In the genomic region with DNA sequence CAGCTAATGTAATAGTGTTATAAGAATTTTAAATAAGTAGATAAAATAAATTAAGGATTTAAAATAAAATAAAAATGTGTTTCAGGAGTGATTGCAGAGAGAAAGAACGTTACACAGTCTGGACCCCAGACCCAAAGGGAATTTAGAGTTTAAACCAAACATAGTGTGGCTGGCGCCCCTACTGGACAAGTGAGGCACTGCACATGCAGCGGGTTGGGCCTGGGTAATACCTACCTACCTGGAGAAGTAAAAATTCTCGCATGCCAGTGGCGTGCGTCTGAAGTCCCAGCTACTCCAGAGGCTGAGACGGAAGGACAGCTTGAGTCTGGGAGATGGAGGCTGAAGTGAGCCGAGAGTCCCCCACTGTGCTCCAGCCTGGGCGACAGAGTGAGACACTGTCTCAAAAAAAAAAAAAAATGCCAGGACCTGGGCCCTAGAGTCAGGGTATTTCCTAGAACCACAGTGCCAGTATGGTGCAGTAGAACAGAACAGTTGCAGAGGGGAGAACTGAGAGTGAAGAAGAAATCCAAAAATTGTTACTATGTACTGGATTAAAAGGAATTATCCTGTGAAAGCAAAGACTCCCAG, we compare ENCODE assay signal across 8 cellular contexts.
DNase-seq lines count a peak whose midpoint lies in the region; ATAC-seq and TF ChIP-seq lines count a peak whose summit lies in the region.

No MANE protein-coding gene starts in this region.

- no TSS peak for BruUV-seq in Calu3 (replicated peaks; lab: Mats Ljungman, UMichigan)

- TF ChIP-seq CTCF in Calu3 (IDR thresholded peaks at IDR 0.05; ENCODE audit: unreplicated experiment) (peak; percentile 71), RWPE1 (conservative IDR thresholded peaks at IDR 0.05; ENCODE audit: low read depth) (peak; percentile 35), retinal pigment epithelial cell (conservative IDR thresholded peaks at IDR 0.05; ENCODE audit: low read depth, low read length) (peak; percentile 61)

- H3K9me3 Mint-ChIP-seq in Calu3 (ENCODE audit: low read depth, unreplicated experiment): peaks cover 3% of the 10 kb centered on the region

- ATAC-seq in GM21619 (IDR thresholded peaks at IDR 0.05; ENCODE audit: unreplicated experiment) (peak; percentile 75), GM21390 (IDR thresholded peaks at IDR 0.05; ENCODE audit: unreplicated experiment) (no peak)

- H3K27me3 Mint-ChIP-seq in Calu3 (ENCODE audit: unreplicated experiment): no peaks in the 10 kb centered on the region

- no peak overlapping the region for H3K4me3 ChIP-seq in retinal pigment epithelial cell (ENCODE audit: low read length)

- peaks cover 11% of the 10 kb centered on the region for H3K4me1 Mint-ChIP-seq in Calu3 (ENCODE audit: low read depth, unreplicated experiment)

- DNase-seq in Calu3 (peak; percentile 33), RWPE1 (ENCODE audit: low spot score) (no peak), cerebellar cortex (ENCODE audit: low spot score) (peak; percentile 7), retinal pigment epithelial cell (ENCODE audit: low read depth) (no peak), cerebellar nuclear complex (lab: John Stamatoyannopoulos, UW) (no peak), T1000 (lab: John Stamatoyannopoulos, UW) (no peak)

- no peak overlapping the region for H3K27ac ChIP-seq in RWPE1

- H3K36me3 Mint-ChIP-seq in Calu3 (ENCODE audit: insufficient read depth, unreplicated experiment): no peaks in the 10 kb centered on the region

- no peak overlapping the region for H3K4me3 Mint-ChIP-seq in Calu3 (ENCODE audit: low read depth, unreplicated experiment)

- CTCF ChIA-PET in Calu3 (lab: Charles Lee) (interaction anchor here (1.4 kb wide), 1 partner anchor 20 kb away, joined by 3 read pairs; no protein-coding TSS in a partner anchor), RWPE1 (lab: Yijun Ruan, JAX) (interaction anchor here (0.6 to 1.2 kb wide), 3 partner anchors 13 to 241 kb away, joined by 3 to 6 read pairs (median 3); no protein-coding TSS in a partner anchor)

- no peak overlapping the region for H3K27ac Mint-ChIP-seq in Calu3 (ENCODE audit: unreplicated experiment)

- POLR2A ChIA-PET in RWPE1 (lab: Yijun Ruan, JAX; ENCODE audit: low non-redundant PET): no interaction called here

- intact Hi-C loops in Calu3 (cut with micrococcal nuclease; ENCODE audit: unreplicated experiment): no loop called here

Comparison
In these comparisons a context has a peak if more than half of its experiments do, and no peak if none do; other contexts are left out.
1. DNase-seq: peak in Calu3 (single experiment) and cerebellar cortex (single experiment); none in RWPE1 (single experiment), retinal pigment epithelial cell (single experiment), cerebellar nuclear complex (0 of 2) and T1000 (single experiment).
2. Peak in every context shown above with its lines, with median percentiles within 50 percentile points of each other: CTCF ChIP-seq.